Comparison of ENCODE assay signal across 14 cellular contexts in the genomic region with DNA sequence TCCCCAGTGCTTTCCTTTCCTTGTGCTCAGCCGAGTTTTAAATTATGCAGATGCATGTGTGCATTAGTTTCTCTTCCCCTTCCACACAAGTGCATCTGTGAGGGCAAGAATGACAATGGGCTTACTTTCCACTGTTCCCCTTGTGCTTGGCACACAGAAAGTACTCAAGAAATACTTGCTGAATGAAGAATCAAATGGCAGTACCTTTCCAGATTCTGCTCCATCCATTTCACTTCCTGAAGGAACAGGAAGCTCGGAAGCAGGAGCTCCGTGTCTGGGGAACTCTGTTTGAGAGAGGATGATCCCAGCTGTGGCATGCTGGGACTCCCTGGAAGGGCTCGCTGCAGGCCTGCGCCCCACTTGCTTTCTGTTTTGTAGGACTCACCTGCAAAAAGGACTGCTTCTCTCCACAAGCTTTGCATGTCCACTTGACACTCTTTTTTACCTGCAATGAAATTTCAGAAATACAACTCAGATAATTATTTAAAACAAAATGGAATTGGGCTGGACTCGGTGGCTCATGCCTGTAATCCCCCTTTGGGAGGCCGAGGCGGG. TPM values are rescaled to one million over a fixed set of nuclear protein-coding genes. Genes with fewer than 3 reads are reported as not detected.
DNase-seq lines count a peak whose midpoint lies in the region; ATAC-seq, FAIRE-seq and TF ChIP-seq lines count a peak whose summit lies in the region.
"Had no signal": no experiment of that assay in that cellular context is flagged by ENCODE, and none has a peak within 500 bp of the region (broad histone marks: within the 10 kb centered on the region; RNA-seq: fewer than 3 reads in every experiment).

No MANE protein-coding gene starts in this region.

- H3K4me2 ChIP-seq in H9 (ENCODE audit: insufficient read depth, insufficient read length, low read length) = no peak overlapping the region

- ATAC-seq in GM19035 (IDR thresholded peaks at IDR 0.05; ENCODE audit: unreplicated experiment) (peak; percentile 72), HG03520 (IDR thresholded peaks at IDR 0.05; ENCODE audit: unreplicated experiment) (peak; percentile 86)
- no peak for ATAC-seq in stimulated activated naive CD8-positive, alpha-beta T cell treated with anti-CD3 and anti-CD28 coated beads, Interleukin-15, Interleukin-2, amounts not matched to agents 100 U/mL and 50 U/mL, for 24 hours

- H3K9ac ChIP-seq in H9 (ENCODE audit: extremely low read depth, insufficient read length, low read length) = no peak overlapping the region

- H3K27ac ChIP-seq in H9 (ENCODE audit: insufficient read length, low read depth, low read length) (no peak overlapping the region), small intestine (ENCODE audit: low read depth in 1 of 2, low read length in 1 of 2) (no peak overlapping the region)
- H3K27ac ChIP-seq: SJSA1 had no signal

- H3K9me3 ChIP-seq in H9 (ENCODE audit: control insufficient read depth, low read depth, low read length) (no peaks in the 10 kb centered on the region), small intestine (ENCODE audit: control insufficient read depth, low read depth) (no peaks in the 10 kb centered on the region)

- no peak overlapping the region for H3K4ac ChIP-seq in H9 (ENCODE audit: low read depth, low read length)

- no peak for DNase-seq in H9
- DNase-seq in nephron progenitor cell = no peak
- no peak for DNase-seq in NCI-H146 treated with DMSO at 0.1 percent for 48 hours (lab: John Stamatoyannopoulos, UW; ENCODE audit: unreplicated experiment)
- DNase-seq in SHP77 (lab: John Stamatoyannopoulos, UW) = no peak
- no peak for DNase-seq in stimulated activated naive CD8-positive, alpha-beta T cell treated with anti-CD3 and anti-CD28 coated beads, Interleukin-15, Interleukin-2, amounts not matched to agents 100 U/mL and 50 U/mL, for 24 hours
- DNase-seq in small intestine = no peak
- DNase-seq: activated CD8-positive, alpha-beta memory T cell treated with anti-CD3 and anti-CD28 coated beads, Interleukin-2, amount 50 U/mL, for 48 hours; glutamatergic neuron; NCI-H1105 had no signal

- 0 out of 2 replicates have a peak, but pooled peaks cover 4% of the 10 kb centered on the region for H3K79me2 ChIP-seq in H9 (ENCODE audit: insufficient read depth, low read length)

- H3K79me1 ChIP-seq in H9 (ENCODE audit: insufficient read depth, low read depth, low read length, poor library complexity, severe bottlenecking) = no peaks in the 10 kb centered on the region

- WGBS in H9 (ENCODE audit: extremely low coverage, insufficient read length, low lambda C conversion rate) = no CpG with 5 or more reads among the region's 8 CpGs
- WGBS in small intestine, 3 donors = 81 to 84% (median 82%) methylated on average over 8 of the region's 8 CpGs

- H3K27me3 ChIP-seq in H9 (ENCODE audit: insufficient read depth, low read length) (no peaks in the 10 kb centered on the region), small intestine (ENCODE audit: control insufficient read depth in 2 of 2, insufficient read depth in 2 of 2, low read length in 2 of 2) (no peaks in the 10 kb centered on the region)
- H3K27me3 ChIP-seq: SJSA1 had no signal

- H3K23me2 ChIP-seq in H9 (ENCODE audit: insufficient read length, low read depth, low read length, poor library complexity, severe bottlenecking) = no peaks in the 10 kb centered on the region

- H3K4me3 ChIP-seq in small intestine (ENCODE audit: low read depth in 1 of 2, low read length in 2 of 2) = no peak overlapping the region
- H3K4me3 ChIP-seq: SJSA1 had no signal

- H2BK20ac ChIP-seq in H9 (ENCODE audit: low read depth, low read length, poor library complexity, severe bottlenecking) = no peak overlapping the region

- H3K36me3 ChIP-seq in small intestine (ENCODE audit: control insufficient read depth in 2 of 2, insufficient read depth in 2 of 2, low read length in 2 of 2) = peaks cover 0 to 9% of the 10 kb centered on the region in 2 donors

- H3K36me3 Mint-ChIP-seq in H9 (ENCODE audit: insufficient read depth in 1 of 3, low read depth in 3 of 3) = peaks cover 17 to 29% (median 22%) of the 10 kb centered on the region in 3 experiments
- H3K36me3 Mint-ChIP-seq in nephron progenitor cell (ENCODE audit: low read depth) = peaks cover 31% of the 10 kb centered on the region

- H2AK5ac ChIP-seq in H9 (ENCODE audit: insufficient read length, low read length) = no peak overlapping the region

- H3K4me1 Mint-ChIP-seq in H9 (peaks cover 3% of the 10 kb centered on the region in 2 experiments; a peak in 3 of 4 replicates), nephron progenitor cell (peaks cover 12% of the 10 kb centered on the region)

- H3K14ac ChIP-seq in H9 (ENCODE audit: insufficient read depth, low read length) = no peak overlapping the region

- H3K4me1 ChIP-seq in H9 (ENCODE audit: insufficient read depth, low read length) (no peaks in the 10 kb centered on the region), small intestine (ENCODE audit: control insufficient read depth in 2 of 2, insufficient read depth in 1 of 2, low read depth in 1 of 2, low read length in 1 of 2) (no peaks in the 10 kb centered on the region)

- no peaks in the 10 kb centered on the region for H3K9me3 Mint-ChIP-seq in H9
- H3K9me3 Mint-ChIP-seq in nephron progenitor cell = peaks cover under 1% of the 10 kb centered on the region
- H3K9me3 Mint-ChIP-seq: central memory CD8-positive, alpha-beta T cell had no signal

- H3K27ac Mint-ChIP-seq in H9 (peak overlapping the region in 2 of 3 experiments; percentile 61 to 63; a peak in 1 of 7 replicates), nephron progenitor cell (peak overlapping the region; percentile 31)

- no peak for FAIRE-seq in small intestine (lab: Jason Lieb, UNC)

- H3K56ac ChIP-seq in H9 (ENCODE audit: insufficient read length, low read depth, low read length) = no peak overlapping the region

- H2BK15ac ChIP-seq in H9 (ENCODE audit: low read depth, low read length) = no peak overlapping the region

- no peak overlapping the region for H3K23ac ChIP-seq in H9 (ENCODE audit: insufficient read length, low read depth, low read length)

- H3K27me3 Mint-ChIP-seq in H9 (ENCODE audit: low read depth) = peaks cover 2% of the 10 kb centered on the region
- H3K27me3 Mint-ChIP-seq in nephron progenitor cell (ENCODE audit: low read depth, poor library complexity) = no peaks in the 10 kb centered on the region
- H3K27me3 Mint-ChIP-seq: central memory CD8-positive, alpha-beta T cell had no signal

- TF ChIP-seq CTCF in H9 (conservative IDR thresholded peaks at IDR 0.05) (no peak), nephron progenitor cell (IDR thresholded peaks at IDR 0.05) (no peak)

- no peak overlapping the region for H3K18ac ChIP-seq in H9 (ENCODE audit: insufficient read length, low read depth, low read length)

- H2BK12ac ChIP-seq in H9 (ENCODE audit: insufficient read length, low read depth, low read length) = no peak overlapping the region

- no peak overlapping the region for H2BK120ac ChIP-seq in H9 (ENCODE audit: low read depth, low read length, poor library complexity, severe bottlenecking)

- H3T11ph ChIP-seq in H9 (ENCODE audit: low read length) = no peak overlapping the region

- no peak overlapping the region for H4K8ac ChIP-seq in H9 (replicated peaks; ENCODE audit: insufficient read length, low read depth, low read length)

- H4K91ac ChIP-seq in H9 (ENCODE audit: insufficient read length, low read depth, low read length) = no peak overlapping the region

- H3K4me3 Mint-ChIP-seq in H9 = no peak overlapping the region; a peak in 1 of 5 replicates
- no peak overlapping the region for H3K4me3 Mint-ChIP-seq in nephron progenitor cell
- H3K4me3 Mint-ChIP-seq: central memory CD8-positive, alpha-beta T cell had no signal

- H2AFZ ChIP-seq in H9 (ENCODE audit: low read length) = no peak overlapping the region

- no peak overlapping the region for H4K5ac ChIP-seq in H9 (ENCODE audit: insufficient read length, low read depth, low read length)

- no peaks in the 10 kb centered on the region for H4K20me1 ChIP-seq in H9 (ENCODE audit: control insufficient read depth, insufficient read depth, insufficient read length)

- H2BK5ac ChIP-seq in H9 (ENCODE audit: insufficient read length, low read length) = no peak overlapping the region

RNA-seq across cellular contexts. Expression of a gene that starts 5.5 kb away (rescaled TPM):
- 30.4 and 31.1 TPM in 2 replicates for total RNA-seq in H9 (2021)
- 10 to 100 TPM; 11.3 to 29.7 (median 11.7) TPM for polyA plus RNA-seq in small intestine

RNA-seq across cellular contexts. Expression of a gene that starts 32.4 kb away (rescaled TPM):
- total RNA-seq in H9 (2021) = 144 and 147 TPM in 2 replicates
- polyA plus RNA-seq in small intestine = 100 to 1,000 TPM; 135 to 217 (median 144) TPM

RNA-seq across cellular contexts. Expression of a gene that starts 46.4 kb away (rescaled TPM):
- total RNA-seq in H9 (2021) = 140 and 147 TPM in 2 replicates
- polyA plus RNA-seq in small intestine = 100 to 1,000 TPM; 258 to 661 (median 544) TPM

RNA-seq across cellular contexts. Expression of a gene that starts 54.6 kb away (rescaled TPM):
- 57.0 and 62.1 TPM in 2 replicates for total RNA-seq in H9 (2021)
- polyA plus RNA-seq in small intestine = 10 to 100 TPM; 32.4 to 59.0 (median 50.5) TPM

RNA-seq across cellular contexts. Expression of a gene that starts 59.3 kb away (rescaled TPM):
- total RNA-seq in H9 (2021) = 3.7 and 4.5 TPM in 2 replicates
- 1 to 10 TPM in 2 of 3 donors, not detected in 1; 5.4 to 6.7 TPM for polyA plus RNA-seq in small intestine
- total RNA-seq: Daoy had no signal
